Comparison of ENCODE assay signal across 7 cellular contexts in genomic region chr14:73568886-73569184, GRCh38. TPM values are rescaled to one million over a fixed set of nuclear protein-coding genes. Genes with fewer than 3 reads are reported as not detected.
DNase-seq lines count a peak whose midpoint lies in the region; ATAC-seq and TF ChIP-seq lines count a peak whose summit lies in the region.
"Not testable (repeated sequence)": the region's sequence is repeated elsewhere in the genome, so short reads cannot be mapped to it uniquely, and the experiment has no call there.

No MANE protein-coding gene starts in this region.

- H3K27ac ChIP-seq in cardiac muscle cell (peak overlapping the region; percentile 89), mucosa of rectum (ENCODE audit: low read depth in 2 of 2, low read length in 2 of 2) (peak overlapping the region; percentile 92 to 95), skeletal muscle tissue (ENCODE audit: low read depth, low read length) (peak overlapping the region; percentile 92)

- H3K27me3 Mint-ChIP-seq in activated CD8-positive, alpha-beta T cell treated with anti-CD3 and anti-CD28 coated beads for 36 hours; central memory CD8-positive, alpha-beta T cell: not testable (repeated sequence)

- POLR2A ChIA-PET in activated CD8-positive, alpha-beta T cell treated with anti-CD3 and anti-CD28 coated beads for 36 hours (lab: Charles Lee) = interaction anchor here (0.5 to 2.9 kb wide), 9 partner anchors 22 to 190 kb away, joined by 3 to 11 read pairs (median 3); no protein-coding TSS in a partner anchor

- peak overlapping the region; percentile 99 for H3K27ac Mint-ChIP-seq in activated CD8-positive, alpha-beta T cell treated with anti-CD3 and anti-CD28 coated beads for 36 hours
- peak overlapping the region; percentile 90 for H3K27ac Mint-ChIP-seq in central memory CD8-positive, alpha-beta T cell (ENCODE audit: low read depth)

- peak overlapping the region; percentile 88 for H3K4me3 Mint-ChIP-seq in activated CD8-positive, alpha-beta T cell treated with anti-CD3 and anti-CD28 coated beads for 36 hours
- H3K4me3 Mint-ChIP-seq in central memory CD8-positive, alpha-beta T cell = peak overlapping the region; percentile 93

- CTCF ChIA-PET in activated CD8-positive, alpha-beta T cell treated with anti-CD3 and anti-CD28 coated beads for 36 hours (lab: Charles Lee) = interaction anchor here (0.6 to 2.7 kb wide), 9 partner anchors 23 to 831 kb away, joined by 3 to 12 read pairs (median 4); partner anchors contain the start of genes ACOT4 and RIOX1

- TF ChIP-seq POLR2A in NB4 (IDR thresholded peaks at IDR 0.05; ENCODE audit: extremely low read depth, insufficient read length) = not testable (repeated sequence)

- H3K36me3 Mint-ChIP-seq in activated CD8-positive, alpha-beta T cell treated with anti-CD3 and anti-CD28 coated beads for 36 hours (ENCODE audit: low read depth) = peaks cover 42% of the 10 kb centered on the region
- peaks cover 24% of the 10 kb centered on the region for H3K36me3 Mint-ChIP-seq in central memory CD8-positive, alpha-beta T cell (ENCODE audit: insufficient read depth)

- not testable (repeated sequence) for H3K4me1 ChIP-seq in cardiac muscle cell (ENCODE audit: low read depth)
- peaks cover 4 to 16% of the 10 kb centered on the region in 2 donors for H3K4me1 ChIP-seq in mucosa of rectum (ENCODE audit: control insufficient read depth in 2 of 2, insufficient read depth in 2 of 2, low read length in 2 of 2)
- H3K4me1 ChIP-seq in skeletal muscle tissue (ENCODE audit: control insufficient read depth in 3 of 3, insufficient read depth in 3 of 3, low read length in 3 of 3) = peaks cover 10 to 30% (median 12%) of the 10 kb centered on the region in 3 donors

- not testable (repeated sequence) for H3K36me3 ChIP-seq in cardiac muscle cell; mucosa of rectum (ENCODE audit: control insufficient read depth in 2 of 2, insufficient read depth in 2 of 2, low read length in 2 of 2); skeletal muscle tissue (ENCODE audit: control insufficient read depth in 3 of 3, insufficient read depth in 3 of 3, low read length in 3 of 3)

- peaks cover 43% of the 10 kb centered on the region for H3K4me1 Mint-ChIP-seq in activated CD8-positive, alpha-beta T cell treated with anti-CD3 and anti-CD28 coated beads for 36 hours (ENCODE audit: low read depth)
- H3K4me1 Mint-ChIP-seq in central memory CD8-positive, alpha-beta T cell = peaks cover 38% of the 10 kb centered on the region

- intact Hi-C loops in activated CD8-positive, alpha-beta T cell treated with anti-CD3 and anti-CD28 coated beads for 36 hours (cut with micrococcal nuclease) = loop anchor here (5.0 kb wide), 1 partner anchor 42 kb away; no protein-coding TSS in a partner anchor

- H3K9ac ChIP-seq in mucosa of rectum (ENCODE audit: low read depth in 1 of 2, low read length in 2 of 2) (peak overlapping the region; percentile 92 to 94), skeletal muscle tissue (ENCODE audit: low read depth in 1 of 3, low read length in 3 of 3) (peak overlapping the region; percentile 82 to 93 (median 84))

- DNase-seq in NB4 (ENCODE audit: low read depth); activated CD8-positive, alpha-beta T cell treated with anti-CD3 and anti-CD28 coated beads for 36 hours; central memory CD8-positive, alpha-beta T cell (ENCODE audit: low spot score in 2 of 2); cardiac muscle cell (ENCODE audit: low read depth in 1 of 2, low spot score in 1 of 2): not testable (repeated sequence)

- H3K9me3 ChIP-seq in cardiac muscle cell (ENCODE audit: low read depth); mucosa of rectum (ENCODE audit: control insufficient read depth in 2 of 2, low read length in 2 of 2); skeletal muscle tissue (ENCODE audit: control insufficient read depth in 3 of 3, low read length in 3 of 3): not testable (repeated sequence)

- not testable (repeated sequence) for ATAC-seq in activated CD8-positive, alpha-beta T cell treated with anti-CD3 and anti-CD28 coated beads for 36 hours; central memory CD8-positive, alpha-beta T cell (replicated peaks; ENCODE audit: extremely low read depth, poor library complexity, severe bottlenecking)

- TF ChIP-seq CTCF in GM12875 (IDR thresholded peaks at IDR 0.05; ENCODE audit: borderline replicate concordance, insufficient read depth, low read depth, low read length); NB4 (IDR thresholded peaks at IDR 0.05; ENCODE audit: low read depth, low read length); activated CD8-positive, alpha-beta T cell treated with anti-CD3 and anti-CD28 coated beads for 36 hours (IDR thresholded peaks at IDR 0.05); cardiac muscle cell (IDR thresholded peaks at IDR 0.05; ENCODE audit: low read depth, low read length): not testable (repeated sequence)

- not testable (repeated sequence) for H3K27me3 ChIP-seq in cardiac muscle cell; mucosa of rectum (ENCODE audit: control insufficient read depth in 2 of 2, insufficient read depth in 2 of 2, low read length in 2 of 2); skeletal muscle tissue (ENCODE audit: control insufficient read depth in 3 of 3, insufficient read depth in 3 of 3, low read length in 3 of 3)

- H3K4me3 ChIP-seq in GM12875 (ENCODE audit: low read depth, low read length) (peak overlapping the region; percentile 59), NB4 (ENCODE audit: low read depth, low read length) (peak overlapping the region; percentile 69), cardiac muscle cell (peak overlapping the region; percentile 18), mucosa of rectum (ENCODE audit: low read length in 2 of 2) (peak overlapping the region; percentile 83 to 89), skeletal muscle tissue (ENCODE audit: low read length in 3 of 3) (peak overlapping the region; percentile 73 to 84 (median 83))

- not testable (repeated sequence) for H3K9me3 Mint-ChIP-seq in activated CD8-positive, alpha-beta T cell treated with anti-CD3 and anti-CD28 coated beads for 36 hours; central memory CD8-positive, alpha-beta T cell

RNA-seq across cellular contexts. Expression of gene ACOT2, which starts 0.2 kb away (rescaled TPM):
- 1 to 10 TPM; 4.9 to 6.3 TPM for total RNA-seq in activated CD8-positive, alpha-beta T cell treated with anti-CD3 and anti-CD28 coated beads for 36 hours
- 84.0 and 92.4 TPM in 2 replicates for total RNA-seq in cardiac muscle cell
- polyA plus RNA-seq in cardiac muscle cell = 67.1 and 84.3 TPM in 2 replicates
- total RNA-seq in skeletal muscle tissue = 38.6 TPM

RNA-seq across cellular contexts. Expression of gene HEATR4, which starts 10.1 kb away (rescaled TPM):
- total RNA-seq in activated CD8-positive, alpha-beta T cell treated with anti-CD3 and anti-CD28 coated beads for 36 hours = not detected
- total RNA-seq in cardiac muscle cell (0.14 and 0.21 TPM in 2 replicates), skeletal muscle tissue (under 0.01 TPM)
- 1.3 and 1.8 TPM in 2 replicates for polyA plus RNA-seq in cardiac muscle cell

RNA-seq across cellular contexts. Expression of gene ACOT4, which starts 22.8 kb away (rescaled TPM):
- total RNA-seq in activated CD8-positive, alpha-beta T cell treated with anti-CD3 and anti-CD28 coated beads for 36 hours = 1 to 10 TPM; 1.8 to 2.2 TPM
- 0.24 and 0.42 TPM in 2 replicates for total RNA-seq in cardiac muscle cell
- 0.32 and 0.61 TPM in 2 replicates for polyA plus RNA-seq in cardiac muscle cell
- total RNA-seq in skeletal muscle tissue = 0.52 TPM

RNA-seq across cellular contexts. Expression of gene ACOT1, which starts 31.9 kb away (rescaled TPM):
- total RNA-seq in activated CD8-positive, alpha-beta T cell treated with anti-CD3 and anti-CD28 coated beads for 36 hours = 1 to 10 TPM; 1.2 to 1.3 TPM
- 5.8 and 8.3 TPM in 2 replicates for total RNA-seq in cardiac muscle cell
- polyA plus RNA-seq in cardiac muscle cell = 7.1 and 8.7 TPM in 2 replicates
- 2.1 TPM for total RNA-seq in skeletal muscle tissue

RNA-seq across cellular contexts. Expression of gene ACOT6, which starts 43.5 kb away (rescaled TPM):
- total RNA-seq in activated CD8-positive, alpha-beta T cell treated with anti-CD3 and anti-CD28 coated beads for 36 hours = not detected
- total RNA-seq in cardiac muscle cell (0.18 and 0.45 TPM in 2 replicates), skeletal muscle tissue (not detected)
- polyA plus RNA-seq in cardiac muscle cell = 0.59 TPM in 1 of 2 replicates, not detected in the other

Comparison
In these comparisons a context has a peak if more than half of its experiments do, and no peak if none do; other contexts are left out.
1. H3K4me3 ChIP-seq: peak in every context shown above with its lines; median percentile 86 in mucosa of rectum; 83 in skeletal muscle tissue; 69 in NB4; 59 in GM12875; 18 in cardiac muscle cell.